In the genomic region with DNA sequence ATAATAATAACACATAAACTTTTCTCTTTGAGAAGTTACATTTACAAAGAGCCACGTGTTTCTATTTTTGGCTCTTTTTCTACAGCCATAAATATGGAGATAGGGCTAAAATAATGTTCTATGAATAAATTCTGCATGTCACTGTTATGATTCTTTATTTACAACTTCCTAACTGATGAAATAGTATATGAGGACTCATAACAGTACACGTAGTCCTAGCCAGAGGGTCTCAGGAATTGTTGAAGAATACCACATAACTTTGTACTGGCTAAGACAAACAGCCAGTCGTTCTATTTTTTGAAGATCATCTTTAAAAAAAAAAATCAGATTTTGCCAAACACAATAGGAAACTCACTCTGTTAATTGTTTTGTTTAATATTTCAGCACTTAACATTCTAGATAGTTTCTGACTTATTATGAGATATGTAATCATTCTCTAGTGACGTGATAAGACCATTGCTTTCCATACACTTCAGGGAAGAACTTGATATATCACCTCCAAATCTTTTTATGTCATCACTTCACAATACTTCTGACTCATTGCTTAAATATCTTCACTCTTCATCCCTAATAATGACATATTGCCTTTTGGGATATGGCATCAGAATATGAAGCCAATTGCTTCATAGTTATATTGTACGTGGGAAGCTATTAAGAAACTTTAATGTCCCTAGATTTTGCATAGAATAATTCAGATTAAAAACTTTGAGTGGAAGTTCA, we compare ENCODE assay signal across 29 cellular contexts.
A peak's percentile ranks its signal among the peaks of the same experiment; 100 is the strongest.
DNase-seq lines count a peak whose midpoint lies in the region; ATAC-seq and TF ChIP-seq lines count a peak whose summit lies in the region.
"Had no signal": no experiment of that assay in that cellular context is flagged by ENCODE, and none has a peak within 500 bp of the region (broad histone marks: within the 10 kb centered on the region; RNA-seq: fewer than 3 reads in every experiment).

No MANE protein-coding gene starts in this region.

- H3K4me1 ChIP-seq in HEK293 (ENCODE audit: control insufficient read depth, insufficient read depth, low read length) (no peaks in the 10 kb centered on the region), adipocyte (ENCODE audit: control insufficient read depth, insufficient read depth, low read length) (peaks cover 17% of the 10 kb centered on the region), skeletal muscle tissue (ENCODE audit: control insufficient read depth in 3 of 3, insufficient read depth in 3 of 3, low read length in 3 of 3) (peaks cover 2 to 11% (median 10%) of the 10 kb centered on the region in 3 donors), uterus (no peaks in the 10 kb centered on the region)
- H3K4me1 ChIP-seq: esophagus squamous epithelium, HAP-1, left lung, pancreas had no signal

- POLR2A ChIA-PET in HEK293 (lab: Yijun Ruan, JAX): no interaction called here

- H3K27me3 ChIP-seq in adipocyte (replicated peaks; ENCODE audit: control insufficient read depth, insufficient read depth, low read length) (no peaks in the 10 kb centered on the region), skeletal muscle tissue (ENCODE audit: control insufficient read depth in 3 of 3, insufficient read depth in 3 of 3, low read length in 3 of 3) (no peaks in the 10 kb centered on the region), uterus (no peaks in the 10 kb centered on the region)
- H3K27me3 ChIP-seq: esophagus squamous epithelium, heart left ventricle, left lung, pancreas had no signal

- intact Hi-C loops in uterus (cut with DNase I; ENCODE audit: low total_unique reads): no loop called here

- H3K9me3 ChIP-seq in HEK293 (ENCODE audit: control insufficient read depth, insufficient read depth, low read depth, low read length) (no peaks in the 10 kb centered on the region), adipocyte (ENCODE audit: control insufficient read depth, low read length) (no peaks in the 10 kb centered on the region), skeletal muscle tissue (ENCODE audit: control insufficient read depth in 3 of 3, low read length in 3 of 3) (no peaks in the 10 kb centered on the region), uterus (no peaks in the 10 kb centered on the region)
- H3K9me3 ChIP-seq: esophagus squamous epithelium, HAP-1, left lung, pancreas had no signal

- H3K9ac ChIP-seq in adipocyte (ENCODE audit: low read length): no peak overlapping the region
- peak overlapping the region in 1 of 3 donors; percentile 25 for H3K9ac ChIP-seq in skeletal muscle tissue (ENCODE audit: low read depth in 1 of 3, low read length in 3 of 3)

- H3K27ac ChIP-seq in HEK293 (ENCODE audit: extremely low read depth, low read depth, low read length) (no peak overlapping the region), skeletal muscle tissue (ENCODE audit: low read depth, low read length) (peak overlapping the region; percentile 56), uterus (no peak overlapping the region)
- H3K27ac ChIP-seq: esophagus squamous epithelium, heart left ventricle, left lung, pancreas had no signal

- ATAC-seq in HG03175 (IDR thresholded peaks at IDR 0.05; ENCODE audit: unreplicated experiment): no peak
- ATAC-seq: CD8-positive, alpha-beta T cell; effector memory CD8-positive, alpha-beta T cell; heart left ventricle; left lung; pancreas; right cardiac atrium; Right ventricle myocardium inferior had no signal

- DNase-seq in adipocyte (ENCODE audit: low read depth): peak; percentile 13
- DNase-seq in fibroblast of peridontal ligament (ENCODE audit: extremely low read depth): peak; percentile 21
- no peak for DNase-seq in effector CD4-positive, alpha-beta T cell
- DNase-seq in uterus: no peak
- DNase-seq: activated CD4-positive, CD25-positive, alpha-beta regulatory T cell treated with anti-CD3 and anti-CD28 coated beads, Interleukin-2, amount 50 U/mL, for 72 hours; activated CD8-positive, alpha-beta memory T cell treated with anti-CD3 and anti-CD28 coated beads for 24 hours; activated naive CD4-positive, alpha-beta T cell treated with Interleukin-2 at 50 U/mL for 16 hours; activated T-cell treated with anti-CD3 and anti-CD28 coated beads, Interleukin-2, amount 50 U/mL, for 48 hours; anterior cingulate cortex; CD8-positive, alpha-beta T cell; DMS153; effector memory CD8-positive, alpha-beta T cell; esophagus squamous epithelium; GF-D8; heart left ventricle; KG1; left lung; MV-4-11; NCI-H1694; NCI-H2171; NCI-H748 treated with DMSO at 0.1 percent for 48 hours; pancreas; right cardiac atrium; substantia nigra had no signal

- CTCF ChIA-PET in HEK293 (lab: Yijun Ruan, JAX): interaction anchor here (0.6 kb wide), 1 partner anchor 648 kb away, joined by 4 read pairs; no protein-coding TSS in a partner anchor

- no peak for TF ChIP-seq POLR2A in uterus (IDR thresholded peaks at IDR 0.05)

- TF ChIP-seq CTCF in HEK293 (tag by site-specific recombination; IDR thresholded peaks at IDR 0.05) (no peak), uterus (IDR thresholded peaks at IDR 0.05) (no peak)

- H3K36me3 ChIP-seq in HEK293 (ENCODE audit: control insufficient read depth in 2 of 2, insufficient read depth in 1 of 2, low read length in 2 of 2) (no peaks in the 10 kb centered on the region), adipocyte (ENCODE audit: control insufficient read depth, insufficient read depth, low read length, severe bottlenecking) (no peaks in the 10 kb centered on the region), skeletal muscle tissue (ENCODE audit: control insufficient read depth in 3 of 3, insufficient read depth in 3 of 3, low read length in 3 of 3) (no peaks in the 10 kb centered on the region), uterus (no peaks in the 10 kb centered on the region)
- H3K36me3 ChIP-seq: esophagus squamous epithelium, HAP-1, heart left ventricle, left lung, pancreas had no signal

- H3K4me3 ChIP-seq in HEK293 (ENCODE audit: low read depth, low read length) (no peak overlapping the region), adipocyte (ENCODE audit: low read length) (no peak overlapping the region), skeletal muscle tissue (ENCODE audit: low read length in 3 of 3) (no peak overlapping the region), uterus (no peak overlapping the region)
- H3K4me3 ChIP-seq: esophagus squamous epithelium, HAP-1, heart left ventricle, left lung, pancreas had no signal

TF ChIP-seq in HEK293, 187 proteins besides CTCF, POLR2A, EP300 and RAD21:
- TF ChIP-seq ZNF629 (tag by site-specific recombination; IDR thresholded peaks at IDR 0.05): 0 out of 2 replicates have a peak, but pooled peaks have one; percentile 12
- TF ChIP-seq, protein P1, sequence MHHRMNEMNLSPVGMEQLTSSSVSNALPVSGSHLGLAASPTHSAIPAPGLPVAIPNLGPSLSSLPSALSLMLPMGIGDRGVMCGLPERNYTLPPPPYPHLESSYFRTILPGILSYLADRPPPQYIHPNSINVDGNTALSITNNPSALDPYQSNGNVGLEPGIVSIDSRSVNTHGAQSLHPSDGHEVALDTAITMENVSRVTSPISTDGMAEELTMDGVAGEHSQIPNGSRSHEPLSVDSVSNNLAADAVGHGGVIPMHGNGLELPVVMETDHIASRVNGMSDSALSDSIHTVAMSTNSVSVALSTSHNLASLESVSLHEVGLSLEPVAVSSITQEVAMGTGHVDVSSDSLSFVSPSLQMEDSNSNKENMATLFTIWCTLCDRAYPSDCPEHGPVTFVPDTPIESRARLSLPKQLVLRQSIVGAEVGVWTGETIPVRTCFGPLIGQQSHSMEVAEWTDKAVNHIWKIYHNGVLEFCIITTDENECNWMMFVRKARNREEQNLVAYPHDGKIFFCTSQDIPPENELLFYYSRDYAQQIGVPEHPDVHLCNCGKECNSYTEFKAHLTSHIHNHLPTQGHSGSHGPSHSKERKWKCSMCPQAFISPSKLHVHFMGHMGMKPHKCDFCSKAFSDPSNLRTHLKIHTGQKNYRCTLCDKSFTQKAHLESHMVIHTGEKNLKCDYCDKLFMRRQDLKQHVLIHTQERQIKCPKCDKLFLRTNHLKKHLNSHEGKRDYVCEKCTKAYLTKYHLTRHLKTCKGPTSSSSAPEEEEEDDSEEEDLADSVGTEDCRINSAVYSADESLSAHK (tag by site-specific recombination; IDR thresholded peaks at IDR 0.05): no peak
TF ChIP-seq in HEK293: peak in this region for 1.

Comparison
In these comparisons a context has a peak if more than half of its experiments do, and no peak if none do; other contexts are left out.
1. DNase-seq: peak in adipocyte (single experiment) and fibroblast of peridontal ligament (single experiment); none in effector CD4-positive, alpha-beta T cell (single experiment) and uterus (0 of 2).